ENCODE assay signal across 27 cellular contexts in the genomic region with DNA sequence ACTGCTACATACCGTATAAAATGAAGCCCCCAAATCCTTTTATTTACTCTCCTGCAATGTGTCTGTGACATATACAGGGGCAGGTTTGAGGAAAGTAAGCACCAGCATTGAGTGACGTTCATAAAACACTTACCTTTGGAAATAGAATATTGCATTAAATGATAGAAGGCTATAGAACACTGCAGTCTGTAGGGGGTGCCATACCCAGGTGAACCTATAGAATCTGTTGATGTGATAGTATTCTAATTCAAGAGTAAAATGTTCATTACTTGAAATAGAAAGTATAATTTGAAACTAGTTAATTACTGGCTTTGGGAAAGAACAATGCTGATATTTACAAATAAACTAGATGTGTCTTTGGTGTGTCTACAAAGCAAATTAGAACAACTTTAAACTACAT. TPM values are rescaled to one million over a fixed set of nuclear protein-coding genes. Genes with fewer than 3 reads are reported as not detected.
DNase-seq lines count a peak whose midpoint lies in the region; ATAC-seq and TF ChIP-seq lines count a peak whose summit lies in the region.
"Had no signal": no experiment of that assay in that cellular context is flagged by ENCODE, and none has a peak within 500 bp of the region (broad histone marks: within the 10 kb centered on the region; RNA-seq: fewer than 3 reads in every experiment).

No MANE protein-coding gene starts in this region.

- no peak overlapping the region for H3K4me2 ChIP-seq in hepatocyte

- peaks cover 7% of the 10 kb centered on the region for H3K9me3 Mint-ChIP-seq in Calu3 (ENCODE audit: low read depth, unreplicated experiment)
- H3K9me3 Mint-ChIP-seq in stimulated activated memory B cell treated with anti-CD40 and anti-IgM and Interleukin-4, amounts not matched to agents 10 μg/mL and 1 μg/mL and 100 μg/mL, for 72 hours: peaks cover 14% of the 10 kb centered on the region

- H3K27me3 ChIP-seq in WERI-Rb-1 (ENCODE audit: insufficient read depth, low read depth, severe bottlenecking) (no peaks in the 10 kb centered on the region), hepatocyte (no peaks in the 10 kb centered on the region)
- H3K27me3 ChIP-seq: ovary, sigmoid colon, stomach had no signal

- no TSS peak for BruUV-seq in Calu3 (replicated peaks; lab: Mats Ljungman, UMichigan)

- TF ChIP-seq CTCF in Calu3 (IDR thresholded peaks at IDR 0.05; ENCODE audit: unreplicated experiment): peak; percentile 24
- peak; percentile 18; the same call in 1 of the 2 replicates for TF ChIP-seq CTCF in WERI-Rb-1 (IDR thresholded peaks at IDR 0.05; ENCODE audit: low read depth, low read length)
- peak; percentile 25 for TF ChIP-seq CTCF in hepatocyte (IDR thresholded peaks at IDR 0.05; ENCODE audit: poor library complexity)

- no peaks in the 10 kb centered on the region for H3K4me1 Mint-ChIP-seq in Calu3 (ENCODE audit: low read depth, unreplicated experiment)
- no peaks in the 10 kb centered on the region for H3K4me1 Mint-ChIP-seq in stimulated activated memory B cell treated with anti-CD40 and anti-IgM and Interleukin-4, amounts not matched to agents 10 μg/mL and 1 μg/mL and 100 μg/mL, for 72 hours

- no peak overlapping the region for H3K27ac Mint-ChIP-seq in Calu3 (ENCODE audit: unreplicated experiment)
- H3K27ac Mint-ChIP-seq in stimulated activated memory B cell treated with anti-CD40 and anti-IgM and Interleukin-4, amounts not matched to agents 10 μg/mL and 1 μg/mL and 100 μg/mL, for 72 hours: no peak overlapping the region
- H3K27ac Mint-ChIP-seq: CD8-positive, alpha-beta T cell; T-helper 1 cell treated with Interleukin-12 subunit alpha and Interleukin-12 subunit beta and Interleukin-4 antibody, amounts not matched to agents 30 μg/mL and 1 μg/mL, for 36 hours; type B pancreatic cell had no signal

- no peaks in the 10 kb centered on the region for H3K27me3 Mint-ChIP-seq in Calu3 (ENCODE audit: unreplicated experiment)
- H3K27me3 Mint-ChIP-seq in stimulated activated memory B cell treated with anti-CD40 and anti-IgM and Interleukin-4, amounts not matched to agents 10 μg/mL and 1 μg/mL and 100 μg/mL, for 72 hours: no peaks in the 10 kb centered on the region
- H3K27me3 Mint-ChIP-seq: type B pancreatic cell had no signal

- H3K4me3 ChIP-seq in WERI-Rb-1 (ENCODE audit: low read depth, low read length): no peak overlapping the region
- no peak overlapping the region for H3K4me3 ChIP-seq in hepatocyte
- H3K4me3 ChIP-seq: lung, ovary, sigmoid colon, stomach had no signal

- no peak for DNase-seq in Calu3
- DNase-seq in WERI-Rb-1: peak; percentile 22
- no peak for DNase-seq in hepatocyte (ENCODE audit: low spot score)
- DNase-seq in glomerular visceral epithelial cell (ENCODE audit: extremely low spot score): no peak
- no peak for DNase-seq in NCI-H1092 (lab: John Stamatoyannopoulos, UW)
- DNase-seq: activated CD4-positive, alpha-beta T cell treated with anti-CD3 and anti-CD28 coated beads, Interleukin-2, amount 50 U/mL, for 48 hours; activated naive CD4-positive, alpha-beta T cell treated with anti-CD3 and anti-CD28 coated beads, Interleukin-2, amount 50 U/mL, for 16 hours; activated T-cell treated with anti-CD3 and anti-CD28 coated beads, Interleukin-2, amount 50 U/mL, for 1 hour; CD8-positive, alpha-beta T cell; cortex of kidney; Karpas-422; NCI-H1105 treated with DMSO at 0.1 percent for 48 hours; NCI-H526 treated with DMSO at 0.1 percent for 48 hours; ovary; sigmoid colon; stimulated activated CD4-positive, alpha-beta T cell treated with anti-CD3 and anti-CD28 coated beads, Interleukin-2, amount 100 ng/mL, for 24 hours; stomach had no signal

- peak; percentile 38 for TF ChIP-seq RAD21 in Ishikawa (IDR thresholded peaks at IDR 0.05; ENCODE audit: low read depth)

- no peaks in the 10 kb centered on the region for H3K79me2 ChIP-seq in hepatocyte

- no peaks in the 10 kb centered on the region for H4K20me1 ChIP-seq in hepatocyte (ENCODE audit: insufficient read depth, poor library complexity, severe bottlenecking)

- no peak overlapping the region for H2AFZ ChIP-seq in hepatocyte

- 70% methylated on average over 2 of the region's 2 CpGs for WGBS in hepatocyte (ENCODE audit: low lambda C conversion rate, missing lambda C conversion rate)

- CTCF ChIA-PET in Calu3 (lab: Charles Lee): no interaction called here

- H3K9me3 ChIP-seq in WERI-Rb-1 (ENCODE audit: severe bottlenecking) (no peaks in the 10 kb centered on the region), hepatocyte (ENCODE audit: low read depth) (no peaks in the 10 kb centered on the region)
- H3K9me3 ChIP-seq: ovary, sigmoid colon, stomach had no signal

- H3K36me3 ChIP-seq in WERI-Rb-1: no peaks in the 10 kb centered on the region
- no peaks in the 10 kb centered on the region for H3K36me3 ChIP-seq in hepatocyte (replicated peaks; ENCODE audit: insufficient read depth, low read depth)
- H3K36me3 ChIP-seq: ovary, sigmoid colon, stomach had no signal

- no peaks in the 10 kb centered on the region for H3K9me2 ChIP-seq in hepatocyte (replicated peaks; ENCODE audit: insufficient read depth)

- no peak for TF ChIP-seq EP300 in Ishikawa (IDR thresholded peaks at IDR 0.05; ENCODE audit: borderline replicate concordance)

- H3K4me3 Mint-ChIP-seq in Calu3 (ENCODE audit: low read depth, unreplicated experiment): no peak overlapping the region
- no peak overlapping the region for H3K4me3 Mint-ChIP-seq in stimulated activated memory B cell treated with anti-CD40 and anti-IgM and Interleukin-4, amounts not matched to agents 10 μg/mL and 1 μg/mL and 100 μg/mL, for 72 hours
- H3K4me3 Mint-ChIP-seq: CD8-positive, alpha-beta T cell; T-helper 1 cell treated with Interleukin-12 subunit alpha and Interleukin-12 subunit beta and Interleukin-4 antibody, amounts not matched to agents 30 μg/mL and 1 μg/mL, for 36 hours; type B pancreatic cell had no signal

- ATAC-seq in GM19467 (IDR thresholded peaks at IDR 0.05; ENCODE audit: unreplicated experiment): no peak
- ATAC-seq in stimulated activated memory B cell treated with anti-CD40 and anti-IgM and Interleukin-4, amounts not matched to agents 10 μg/mL and 1 μg/mL and 100 μg/mL, for 72 hours: no peak
- ATAC-seq: CD8-positive, alpha-beta T cell had no signal

- no peak overlapping the region for H3K27ac ChIP-seq in WERI-Rb-1
- no peak overlapping the region for H3K27ac ChIP-seq in hepatocyte
- H3K27ac ChIP-seq: ovary, sigmoid colon, stomach, VCaP had no signal

- H3K4me1 ChIP-seq in hepatocyte (ENCODE audit: insufficient read depth): no peaks in the 10 kb centered on the region
- H3K4me1 ChIP-seq: sigmoid colon, stomach had no signal

- intact Hi-C loops in Calu3 (cut with micrococcal nuclease; ENCODE audit: unreplicated experiment): no loop called here

- H3K36me3 Mint-ChIP-seq in Calu3 (ENCODE audit: insufficient read depth, unreplicated experiment): no peaks in the 10 kb centered on the region
- H3K36me3 Mint-ChIP-seq in stimulated activated memory B cell treated with anti-CD40 and anti-IgM and Interleukin-4, amounts not matched to agents 10 μg/mL and 1 μg/mL and 100 μg/mL, for 72 hours: no peaks in the 10 kb centered on the region
- H3K36me3 Mint-ChIP-seq: CD8-positive, alpha-beta T cell; type B pancreatic cell had no signal

TF ChIP-seq in Ishikawa, 13 proteins besides CTCF, POLR2A, EP300 and RAD21:
- no peak for TF ChIP-seq TEAD4 (IDR thresholded peaks at IDR 0.05)

RNA-seq across cellular contexts. Expression of a gene that starts 47.0 kb away (rescaled TPM):
- total RNA-seq in Calu3 (2022) (not detected in 2 replicates), hepatocyte (not detected in 2 replicates)
- polyA plus RNA-seq in hepatocyte: not detected in 2 replicates
- total RNA-seq: astrocyte, glomerular endothelial cell, sigmoid colon, stomach had no signal
- polyA plus RNA-seq: esophagus, stomach had no signal
